8 cellular contexts compared by ENCODE assay signal in the genomic region with DNA sequence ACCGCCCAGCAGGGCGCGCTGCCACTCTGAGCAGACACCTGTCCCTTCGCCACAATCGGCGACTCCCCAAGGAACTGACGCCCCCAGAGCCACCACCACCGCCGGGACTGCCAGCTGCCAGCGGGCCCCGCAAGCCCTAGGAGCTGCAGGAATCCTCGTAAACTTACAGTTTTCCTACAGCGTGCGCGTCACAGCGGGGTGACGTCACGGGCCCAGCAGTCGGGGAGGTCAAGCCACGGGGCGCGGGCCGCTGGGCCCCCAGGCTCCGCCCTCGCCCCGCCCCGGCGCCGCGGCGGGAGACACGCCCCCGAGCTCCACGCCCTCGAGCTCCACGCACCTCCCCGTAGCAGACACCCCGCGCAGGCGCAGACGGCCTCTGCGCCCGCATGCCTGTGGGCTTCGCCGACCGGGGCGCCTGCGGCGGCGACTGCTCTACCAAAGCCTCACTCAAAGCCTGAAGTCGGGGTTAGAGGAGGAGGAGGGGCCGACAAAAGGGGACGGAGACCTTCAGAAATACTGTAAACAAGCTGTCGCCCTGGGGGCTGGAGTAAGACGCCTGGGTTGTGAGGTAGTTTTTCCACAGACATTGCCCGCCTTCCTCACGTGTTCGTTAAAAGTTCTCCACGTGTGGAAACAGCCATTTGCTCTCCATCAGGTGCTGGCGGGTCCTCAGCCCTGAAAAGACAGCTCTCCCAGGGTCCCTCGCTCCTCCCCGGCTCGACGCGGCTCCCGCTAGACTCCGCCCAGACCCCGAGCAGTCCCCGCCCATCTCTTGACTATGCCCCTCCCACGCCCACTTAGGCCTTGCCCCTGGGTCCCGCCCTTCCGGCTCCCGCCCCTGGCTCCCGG. TPM values are rescaled to one million over a fixed set of nuclear protein-coding genes. Genes with fewer than 3 reads are reported as not detected.
DNase-seq lines count a peak whose midpoint lies in the region; ATAC-seq and TF ChIP-seq lines count a peak whose summit lies in the region.

A gene with protein sequence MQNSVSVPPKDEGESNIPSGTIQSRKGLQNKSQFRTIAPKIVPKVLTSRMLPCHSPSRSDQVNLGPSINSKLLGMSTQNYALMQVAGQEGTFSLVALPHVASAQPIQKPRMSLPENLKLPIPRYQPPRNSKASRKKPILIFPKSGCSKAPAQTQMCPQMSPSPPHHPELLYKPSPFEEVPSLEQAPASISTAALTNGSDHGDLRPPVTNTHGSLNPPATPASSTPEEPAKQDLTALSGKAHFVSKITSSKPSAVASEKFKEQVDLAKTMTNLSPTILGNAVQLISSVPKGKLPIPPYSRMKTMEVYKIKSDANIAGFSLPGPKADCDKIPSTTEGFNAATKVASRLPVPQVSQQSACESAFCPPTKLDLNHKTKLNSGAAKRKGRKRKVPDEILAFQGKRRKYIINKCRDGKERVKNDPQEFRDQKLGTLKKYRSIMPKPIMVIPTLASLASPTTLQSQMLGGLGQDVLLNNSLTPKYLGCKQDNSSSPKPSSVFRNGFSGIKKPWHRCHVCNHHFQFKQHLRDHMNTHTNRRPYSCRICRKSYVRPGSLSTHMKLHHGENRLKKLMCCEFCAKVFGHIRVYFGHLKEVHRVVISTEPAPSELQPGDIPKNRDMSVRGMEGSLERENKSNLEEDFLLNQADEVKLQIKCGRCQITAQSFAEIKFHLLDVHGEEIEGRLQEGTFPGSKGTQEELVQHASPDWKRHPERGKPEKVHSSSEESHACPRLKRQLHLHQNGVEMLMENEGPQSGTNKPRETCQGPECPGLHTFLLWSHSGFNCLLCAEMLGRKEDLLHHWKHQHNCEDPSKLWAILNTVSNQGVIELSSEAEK (minus strand): TSS at position 200 of the 849 bp plus-strand sequence. CDS start 154,831 bp downstream, outside the sequence.

- H3K36me3 ChIP-seq in CD8-positive, alpha-beta memory T cell (ENCODE audit: insufficient read depth, low read length): no peaks in the 10 kb centered on the region

- H3K4me3 Mint-ChIP-seq in CD8-positive, alpha-beta memory T cell: peak within 1 kb of the TSS; percentile 83 to 95 (median 91)
- H3K4me3 Mint-ChIP-seq in activated CD8-positive, alpha-beta T cell treated with anti-CD3 and anti-CD28 coated beads for 36 hours: peak within 1 kb of the TSS; percentile 80

- CTCF ChIA-PET in CD8-positive, alpha-beta memory T cell (lab: Charles Lee): interaction anchor here (0.6 to 2.9 kb wide), 26 partner anchors 8 to 778 kb away, joined by 3 to 33 read pairs (median 4); a partner anchor contains a TSS
- CTCF ChIA-PET in activated CD8-positive, alpha-beta T cell treated with anti-CD3 and anti-CD28 coated beads for 36 hours (lab: Charles Lee): interaction anchor here (0.6 to 4.0 kb wide), 25 partner anchors 10 to 1297 kb away, joined by 3 to 22 read pairs (median 3); no protein-coding TSS in a partner anchor

- ATAC-seq in GM19452 (IDR thresholded peaks at IDR 0.05; ENCODE audit: unreplicated experiment) (peak; percentile 81), HG03575 (IDR thresholded peaks at IDR 0.05; ENCODE audit: extremely low read depth, insufficient number of reproducible peaks, low FRiP score, unreplicated experiment) (peak; percentile 42)
- ATAC-seq in activated CD8-positive, alpha-beta T cell treated with anti-CD3 and anti-CD28 coated beads for 36 hours: peak; percentile 90

- intact Hi-C loops in activated CD8-positive, alpha-beta T cell treated with anti-CD3 and anti-CD28 coated beads for 36 hours (cut with micrococcal nuclease): loop anchor here (5.0 to 10.0 kb wide), 2 partner anchors 247 to 285 kb away; a partner anchor contains a TSS

- no peaks in the 10 kb centered on the region for H3K9me3 Mint-ChIP-seq in CD8-positive, alpha-beta memory T cell
- H3K9me3 Mint-ChIP-seq in activated CD8-positive, alpha-beta T cell treated with anti-CD3 and anti-CD28 coated beads for 36 hours: no peaks in the 10 kb centered on the region

- no peaks in the 10 kb centered on the region for H3K27me3 ChIP-seq in CD8-positive, alpha-beta memory T cell (ENCODE audit: insufficient read depth, low read length, poor library complexity, severe bottlenecking)

- peak within 1 kb of the TSS; percentile 93 for H3K4me3 ChIP-seq in CD8-positive, alpha-beta memory T cell (ENCODE audit: low read length)

- H3K4me1 ChIP-seq in CD8-positive, alpha-beta memory T cell (ENCODE audit: insufficient read depth, low read length): peaks cover 14% of the 10 kb centered on the region

- peaks cover 12 to 26% (median 19%) of the 10 kb centered on the region in 3 donors for H3K4me1 Mint-ChIP-seq in CD8-positive, alpha-beta memory T cell
- H3K4me1 Mint-ChIP-seq in activated CD8-positive, alpha-beta T cell treated with anti-CD3 and anti-CD28 coated beads for 36 hours (ENCODE audit: low read depth): peaks cover 5% of the 10 kb centered on the region

- peak; percentile 92 to 97 (median 96) for DNase-seq in CD8-positive, alpha-beta memory T cell
- DNase-seq in NCI-H82 treated with DMSO at 0.1 percent for 48 hours (lab: John Stamatoyannopoulos, UW; ENCODE audit: unreplicated experiment) (peak; percentile 77), ecto neural progenitor cell (ENCODE audit: low spot score) (peak; percentile 95), lung microvascular endothelial cell (ENCODE audit: low read depth in 2 of 2) (peak; percentile 97 to 98)
- DNase-seq in activated CD8-positive, alpha-beta T cell treated with anti-CD3 and anti-CD28 coated beads for 36 hours: peak; percentile 94
- peak; percentile 92 to 94 (median 94) for DNase-seq in stimulated activated CD4-positive, alpha-beta T cell treated with anti-CD3 and anti-CD28 coated beads, TNF-alpha, amount 100 ng/mL, for 4 hours (ENCODE audit: low read depth in 3 of 3)

- peaks cover 0 to 5% (median 0%) of the 10 kb centered on the region in 3 donors for H3K36me3 Mint-ChIP-seq in CD8-positive, alpha-beta memory T cell
- H3K36me3 Mint-ChIP-seq in activated CD8-positive, alpha-beta T cell treated with anti-CD3 and anti-CD28 coated beads for 36 hours (ENCODE audit: low read depth): no peaks in the 10 kb centered on the region

- H3K27ac Mint-ChIP-seq in CD8-positive, alpha-beta memory T cell: peak within 1 kb of the TSS; percentile 96 to 99 (median 98)
- H3K27ac Mint-ChIP-seq in activated CD8-positive, alpha-beta T cell treated with anti-CD3 and anti-CD28 coated beads for 36 hours: peak within 1 kb of the TSS; percentile 97

- no peaks in the 10 kb centered on the region for H3K27me3 Mint-ChIP-seq in CD8-positive, alpha-beta memory T cell
- no peaks in the 10 kb centered on the region for H3K27me3 Mint-ChIP-seq in activated CD8-positive, alpha-beta T cell treated with anti-CD3 and anti-CD28 coated beads for 36 hours

- peak; percentile 55 for TF ChIP-seq CTCF in activated CD8-positive, alpha-beta T cell treated with anti-CD3 and anti-CD28 coated beads for 36 hours (IDR thresholded peaks at IDR 0.05)

- peak within 1 kb of the TSS; percentile 97 for H3K27ac ChIP-seq in CD8-positive, alpha-beta memory T cell (ENCODE audit: low read depth, low read length)

- no peaks in the 10 kb centered on the region for H3K9me3 ChIP-seq in CD8-positive, alpha-beta memory T cell (ENCODE audit: low read length)

- POLR2A ChIA-PET in CD8-positive, alpha-beta memory T cell (lab: Charles Lee): interaction anchor here (0.5 to 1.6 kb wide), 6 partner anchors 33 to 820 kb away, joined by 3 to 21 read pairs (median 4); a partner anchor contains a TSS
- POLR2A ChIA-PET in activated CD8-positive, alpha-beta T cell treated with anti-CD3 and anti-CD28 coated beads for 36 hours (lab: Charles Lee): interaction anchor here (0.7 to 1.3 kb wide), 6 partner anchors 12 to 308 kb away, joined by 3 to 5 read pairs (median 4); no protein-coding TSS in a partner anchor

RNA-seq across cellular contexts. Expression of the gene that starts here (rescaled TPM):
- 1 to 10 TPM; 2.9 to 3.9 TPM for total RNA-seq in CD8-positive, alpha-beta memory T cell
- polyA plus RNA-seq in CD8-positive, alpha-beta memory T cell: 4.2 TPM
- total RNA-seq in activated CD8-positive, alpha-beta T cell treated with anti-CD3 and anti-CD28 coated beads for 36 hours: 1 to 10 TPM; 3.0 to 3.9 TPM
- total RNA-seq in lung microvascular endothelial cell: 2.4 and 2.6 TPM in 2 replicates

Comparison
In these comparisons a context has a peak if more than half of its experiments do, and no peak if none do; other contexts are left out.
1. Peak in every context shown above with its lines: DNase-seq, ATAC-seq, H3K4me3 ChIP-seq and H3K27ac ChIP-seq.